In genomic region chr2:197848602-197849001, GRCh38 we compare ENCODE assay signal across 23 cellular contexts. TPM values are rescaled to one million over a fixed set of nuclear protein-coding genes. Genes with fewer than 3 reads are reported as not detected.
DNase-seq lines count a peak whose midpoint lies in the region; ATAC-seq and TF ChIP-seq lines count a peak whose summit lies in the region.
"Had no signal": no experiment of that assay in that cellular context is flagged by ENCODE, and none has a peak within 500 bp of the region (broad histone marks: within the 10 kb centered on the region; RNA-seq: fewer than 3 reads in every experiment).

No MANE protein-coding gene starts in this region.

- peaks cover 0 to 24% of the 10 kb centered on the region in 2 donors for H3K4me1 ChIP-seq in right atrium auricular region
- peaks cover 30 to 64% (median 51%) of the 10 kb centered on the region in 4 donors for H3K4me1 ChIP-seq in esophagus muscularis mucosa
- H3K4me1 ChIP-seq in foreskin keratinocyte = peaks cover 3% of the 10 kb centered on the region
- H3K4me1 ChIP-seq: lower lobe of right lung, Peyer's patch, prostate gland had no signal

- H3K27me3 ChIP-seq in right atrium auricular region = no peaks in the 10 kb centered on the region
- H3K27me3 ChIP-seq in esophagus muscularis mucosa = no peaks in the 10 kb centered on the region
- H3K27me3 ChIP-seq in foreskin keratinocyte = no peaks in the 10 kb centered on the region
- H3K27me3 ChIP-seq: Peyer's patch had no signal

- no peaks in the 10 kb centered on the region for H3K27me3 Mint-ChIP-seq in activated CD4-positive, alpha-beta T cell treated with anti-CD3 and anti-CD28 coated beads, Interleukin-2, amount 10 ng/mL, durations not matched to agents 7 days and 5 days

- no peak for DNase-seq in activated CD4-positive, alpha-beta T cell treated with anti-CD3 and anti-CD28 coated beads, Interleukin-2, amount 10 ng/mL, durations not matched to agents 7 days and 5 days
- DNase-seq in activated CD4-positive, alpha-beta T cell treated with anti-CD3 and anti-CD28 coated beads, Interleukin-2, amount 50 U/mL, for 48 hours = no peak
- DNase-seq in Right ventricle myocardium superior (no peak), right atrium auricular region (ENCODE audit: low spot score) (no peak), esophagus muscularis mucosa (ENCODE audit: extremely low spot score) (no peak), NCI-H1105 treated with DMSO at 0.1 percent for 48 hours (lab: John Stamatoyannopoulos, UW) (no peak), foreskin keratinocyte (no peak)
- DNase-seq: 8988T; foreskin melanocyte; lower lobe of right lung; natural killer cell; NCI-H2107; Peyer's patch; stimulated activated CD4-positive, alpha-beta T cell treated with anti-CD3 and anti-CD28 coated beads, Interleukin-4, amount 100 ng/mL, for 1 hour; T-helper 9 cell had no signal

- CTCF ChIA-PET in activated CD4-positive, alpha-beta T cell treated with anti-CD3 and anti-CD28 coated beads, Interleukin-2, amount 10 ng/mL, durations not matched to agents 7 days and 5 days (lab: Charles Lee) = interaction anchor here (1.7 kb wide), 1 partner anchor 10 kb away, joined by 4 read pairs; no protein-coding TSS in a partner anchor

- no peaks in the 10 kb centered on the region for H3K9me3 Mint-ChIP-seq in activated CD4-positive, alpha-beta T cell treated with anti-CD3 and anti-CD28 coated beads, Interleukin-2, amount 10 ng/mL, durations not matched to agents 7 days and 5 days
- H3K9me3 Mint-ChIP-seq: central memory CD8-positive, alpha-beta T cell; type B pancreatic cell had no signal

- H3K9me3 ChIP-seq in right atrium auricular region (no peaks in the 10 kb centered on the region), esophagus muscularis mucosa (no peaks in the 10 kb centered on the region)
- H3K9me3 ChIP-seq: lower lobe of right lung, Peyer's patch, prostate gland had no signal

- TF ChIP-seq CTCF in right atrium auricular region (IDR thresholded peaks at IDR 0.05) (no peak), esophagus muscularis mucosa (IDR thresholded peaks at IDR 0.05) (no peak), foreskin keratinocyte (conservative IDR thresholded peaks at IDR 0.05) (no peak)

- no peak for TF ChIP-seq POLR2A in esophagus muscularis mucosa (IDR thresholded peaks at IDR 0.05; ENCODE audit: low read depth)

- peaks cover 46% of the 10 kb centered on the region for H3K4me1 Mint-ChIP-seq in activated CD4-positive, alpha-beta T cell treated with anti-CD3 and anti-CD28 coated beads, Interleukin-2, amount 10 ng/mL, durations not matched to agents 7 days and 5 days
- H3K4me1 Mint-ChIP-seq: central memory CD8-positive, alpha-beta T cell; natural killer cell had no signal

- H3K36me3 ChIP-seq in right atrium auricular region = no peaks in the 10 kb centered on the region
- no peaks in the 10 kb centered on the region for H3K36me3 ChIP-seq in esophagus muscularis mucosa
- H3K36me3 ChIP-seq: lower lobe of right lung, Peyer's patch, prostate gland had no signal

- H3K27ac ChIP-seq in right atrium auricular region = peak overlapping the region in 1 of 2 donors; percentile 26
- peak overlapping the region; percentile 35 to 68 (median 66) for H3K27ac ChIP-seq in esophagus muscularis mucosa (replicated peaks in 1 of 4)
- H3K27ac ChIP-seq in foreskin keratinocyte = no peak overlapping the region
- H3K27ac ChIP-seq: C4-2B, lower lobe of right lung, Peyer's patch, prostate gland had no signal

- TF ChIP-seq EP300 in esophagus muscularis mucosa (IDR thresholded peaks at IDR 0.05) = no peak

- peaks cover 2% of the 10 kb centered on the region for H3K36me3 Mint-ChIP-seq in activated CD4-positive, alpha-beta T cell treated with anti-CD3 and anti-CD28 coated beads, Interleukin-2, amount 10 ng/mL, durations not matched to agents 7 days and 5 days (ENCODE audit: low read depth)
- H3K36me3 Mint-ChIP-seq: natural killer cell, type B pancreatic cell had no signal

- H3K4me3 Mint-ChIP-seq in activated CD4-positive, alpha-beta T cell treated with anti-CD3 and anti-CD28 coated beads, Interleukin-2, amount 10 ng/mL, durations not matched to agents 7 days and 5 days = no peak overlapping the region
- H3K4me3 Mint-ChIP-seq: central memory CD8-positive, alpha-beta T cell; natural killer cell; type B pancreatic cell had no signal

- H3K4me3 ChIP-seq in right atrium auricular region (no peak overlapping the region), esophagus muscularis mucosa (no peak overlapping the region)
- H3K4me3 ChIP-seq: lower lobe of right lung, Peyer's patch, prostate gland had no signal

- H3K27ac Mint-ChIP-seq in activated CD4-positive, alpha-beta T cell treated with anti-CD3 and anti-CD28 coated beads, Interleukin-2, amount 10 ng/mL, durations not matched to agents 7 days and 5 days = peak overlapping the region; percentile 78
- H3K27ac Mint-ChIP-seq: type B pancreatic cell had no signal

- POLR2A ChIA-PET in activated CD4-positive, alpha-beta T cell treated with anti-CD3 and anti-CD28 coated beads, Interleukin-2, amount 10 ng/mL, durations not matched to agents 7 days and 5 days (lab: Charles Lee) = no interaction called here

- peak; percentile 57 for ATAC-seq in Right ventricle myocardium superior (ENCODE audit: poor library complexity)
- ATAC-seq in GM21515 (IDR thresholded peaks at IDR 0.05; ENCODE audit: unreplicated experiment) = no peak
- ATAC-seq in foreskin keratinocyte = no peak
- ATAC-seq: esophagus mucosa, HepG2, lower lobe of right lung, natural killer cell, sciatic nerve had no signal

- intact Hi-C loops in Right ventricle myocardium superior (cut with DNase I) (no loop called here), esophagus muscularis mucosa (cut with DNase I) (no loop called here)

- WGBS in esophagus muscularis mucosa = 59% methylated on average over 2 of the region's 2 CpGs

RNA-seq across cellular contexts. Expression of gene PLCL1, which starts 44.2 kb away (rescaled TPM):
- 1 to 10 TPM; 1.6 to 1.8 TPM for total RNA-seq in activated CD4-positive, alpha-beta T cell treated with anti-CD3 and anti-CD28 coated beads, Interleukin-2, amount 10 ng/mL, durations not matched to agents 7 days and 5 days
- total RNA-seq in Right ventricle myocardium superior (93.3 TPM), right atrium auricular region (10 to 100 TPM; 26.8 to 32.0 TPM), esophagus muscularis mucosa (10 to 100 TPM; 67.3 to 86.2 (median 79.2) TPM), foreskin keratinocyte (not detected in 2 replicates)
- not detected in 2 replicates for polyA plus RNA-seq in foreskin keratinocyte
- total RNA-seq: HepG2 had no signal
- polyA plus RNA-seq: HepG2 had no signal

Comparison
In these comparisons a context has a peak if more than half of its experiments do, and no peak if none do; other contexts are left out.
1. RNA of gene PLCL1, which starts 44.2 kb away (total RNA-seq): 93.3 TPM in Right ventricle myocardium superior (single experiment), 67.3 to 86.2 TPM in esophagus muscularis mucosa and 26.8 to 32.0 TPM in right atrium auricular region; 1.6 to 1.8 TPM in activated CD4-positive, alpha-beta T cell treated with anti-CD3 and anti-CD28 coated beads, Interleukin-2, amount 10 ng/mL, durations not matched to agents 7 days and 5 days and not detected in foreskin keratinocyte; every median in the first group is over 4 times any median in the second.